Comparison of ENCODE assay signal across 12 cellular contexts in genomic region chr17:44905006-44906000, GRCh38. TPM values are rescaled to one million over a fixed set of nuclear protein-coding genes. Genes with fewer than 3 reads are reported as not detected.
DNase-seq lines count a peak whose midpoint lies in the region; ATAC-seq and TF ChIP-seq lines count a peak whose summit lies in the region.
"Had no signal": no experiment of that assay in that cellular context is flagged by ENCODE, and none has a peak within 500 bp of the region (broad histone marks: within the 10 kb centered on the region; RNA-seq: fewer than 3 reads in every experiment).

No MANE protein-coding gene starts in this region.

- H3K4me2 ChIP-seq in GM23338, result no peak overlapping the region

- WGBS in thyroid gland, 2 donors, result 84 to 88% methylated on average over 9 of the region's 9 CpGs
- WGBS in body of pancreas, 2 donors, result 58 to 69% methylated on average over 8 to 9 of the region's 9 CpGs
- 84 to 85% methylated on average over 4 to 9 of the region's 9 CpGs for WGBS in endodermal cell (ENCODE audit: insufficient coverage in 1 of 2, insufficient read length in 1 of 2), 2 experiments

- TF ChIP-seq CTCF in GM23338 (conservative IDR thresholded peaks at IDR 0.05; ENCODE audit: low read depth in 2 of 2) (no peak), glutamatergic neuron (IDR thresholded peaks at IDR 0.05; ENCODE audit: partially characterized antibody, unreplicated experiment) (no peak), osteocyte (IDR thresholded peaks at IDR 0.05) (no peak), thyroid gland (IDR thresholded peaks at IDR 0.05) (no peak), body of pancreas (IDR thresholded peaks at IDR 0.05) (no peak), endodermal cell (conservative IDR thresholded peaks at IDR 0.05) (no peak)

- H3K9me3 Mint-ChIP-seq in GM23338 (no peaks in the 10 kb centered on the region), glutamatergic neuron (ENCODE audit: unreplicated experiment) (peaks cover 5% of the 10 kb centered on the region), osteocyte (ENCODE audit: unreplicated experiment) (no peaks in the 10 kb centered on the region), endodermal cell (no peaks in the 10 kb centered on the region)
- H3K9me3 Mint-ChIP-seq: activated naive CD8-positive, alpha-beta T cell treated with anti-CD3 and anti-CD28 coated beads, Interleukin-2, amount 50 U/mL, for 24 hours had no signal

- H3K9ac ChIP-seq in endodermal cell (ENCODE audit: extremely low read depth, low read length, poor library complexity, severe bottlenecking), result no peak overlapping the region

- H3K36me3 Mint-ChIP-seq in GM23338 (ENCODE audit: low read depth) (no peaks in the 10 kb centered on the region), glutamatergic neuron (ENCODE audit: unreplicated experiment) (no peaks in the 10 kb centered on the region), osteocyte (ENCODE audit: unreplicated experiment) (no peaks in the 10 kb centered on the region), endodermal cell (ENCODE audit: low read depth) (peaks cover 6% of the 10 kb centered on the region)

- H3K4me3 Mint-ChIP-seq in GM23338, result no peak overlapping the region; the same call in 2 of the 3 replicates
- peak overlapping the region; percentile 1 for H3K4me3 Mint-ChIP-seq in glutamatergic neuron (ENCODE audit: unreplicated experiment)
- H3K4me3 Mint-ChIP-seq in osteocyte (ENCODE audit: unreplicated experiment), result no peak overlapping the region
- no peak overlapping the region for H3K4me3 Mint-ChIP-seq in endodermal cell
- H3K4me3 Mint-ChIP-seq: activated naive CD8-positive, alpha-beta T cell treated with anti-CD3 and anti-CD28 coated beads, Interleukin-2, amount 50 U/mL, for 24 hours had no signal

- no peaks in the 10 kb centered on the region for H4K20me1 ChIP-seq in GM23338 (replicated peaks; ENCODE audit: insufficient read depth)

- H3K9me2 ChIP-seq in GM23338 (ENCODE audit: insufficient read depth), result no peaks in the 10 kb centered on the region

- H3K27ac Mint-ChIP-seq in GM23338 (peak overlapping the region; percentile 80; the same call in 1 of the 2 replicates), glutamatergic neuron (ENCODE audit: unreplicated experiment) (peak overlapping the region; percentile 4), osteocyte (ENCODE audit: unreplicated experiment) (peak overlapping the region; percentile 75), endodermal cell (no peak overlapping the region)
- H3K27ac Mint-ChIP-seq: activated naive CD8-positive, alpha-beta T cell treated with anti-CD3 and anti-CD28 coated beads, Interleukin-2, amount 50 U/mL, for 24 hours had no signal

- H2AFZ ChIP-seq in GM23338, result no peak overlapping the region

- H3K36me3 ChIP-seq in GM23338 (ENCODE audit: insufficient read depth), result no peaks in the 10 kb centered on the region
- no peaks in the 10 kb centered on the region for H3K36me3 ChIP-seq in SJSA1
- H3K36me3 ChIP-seq in thyroid gland, result no peaks in the 10 kb centered on the region
- H3K36me3 ChIP-seq in body of pancreas (replicated peaks in 1 of 2; ENCODE audit: insufficient read depth in 1 of 2, low read depth in 2 of 2), result no peaks in the 10 kb centered on the region
- no peaks in the 10 kb centered on the region for H3K36me3 ChIP-seq in endodermal cell (ENCODE audit: control insufficient read depth, insufficient read depth, low read length)

- no peak overlapping the region for H3K4me3 ChIP-seq in GM23338
- H3K4me3 ChIP-seq in SJSA1, result no peak overlapping the region
- no peak overlapping the region for H3K4me3 ChIP-seq in thyroid gland (replicated peaks in 1 of 3)
- no peak overlapping the region for H3K4me3 ChIP-seq in body of pancreas
- H3K4me3 ChIP-seq in endodermal cell (ENCODE audit: low read length), result no peak overlapping the region

- H3F3A ChIP-seq in GM23338 (replicated peaks; ENCODE audit: low read depth), result no peaks in the 10 kb centered on the region

- H3K27ac ChIP-seq in GM23338 (ENCODE audit: low read depth) (no peak overlapping the region), SJSA1 (peak overlapping the region; percentile 95), thyroid gland (no peak overlapping the region), body of pancreas (no peak overlapping the region), endodermal cell (ENCODE audit: low read depth, low read length) (no peak overlapping the region)

- intact Hi-C loops in thyroid gland (cut with DNase I), result no loop called here
- intact Hi-C loops in body of pancreas (cut with DNase I), result no loop called here

- no peaks in the 10 kb centered on the region for H3K79me2 ChIP-seq in GM23338 (replicated peaks; ENCODE audit: insufficient read depth)

- H3K9me3 ChIP-seq in SJSA1 (replicated peaks) (no peaks in the 10 kb centered on the region), thyroid gland (no peaks in the 10 kb centered on the region), body of pancreas (no peaks in the 10 kb centered on the region), endodermal cell (ENCODE audit: control insufficient read depth, low read length) (no peaks in the 10 kb centered on the region)
- H3K9me3 ChIP-seq: Caco-2 had no signal

- H3K4me1 Mint-ChIP-seq in GM23338 (peaks cover 12% of the 10 kb centered on the region), glutamatergic neuron (ENCODE audit: low read depth, unreplicated experiment) (peaks cover 7% of the 10 kb centered on the region), osteocyte (ENCODE audit: unreplicated experiment) (peaks cover 56% of the 10 kb centered on the region), endodermal cell (no peaks in the 10 kb centered on the region)

- ATAC-seq in GM23338, result no peak
- no peak for ATAC-seq in body of pancreas
- ATAC-seq: activated naive CD8-positive, alpha-beta T cell treated with anti-CD3 and anti-CD28 coated beads, Interleukin-2, amount 50 U/mL, for 24 hours had no signal

- H3K4me1 ChIP-seq in GM23338 (ENCODE audit: insufficient read depth) (0 out of 2 replicates have a peak, but pooled peaks cover 2% of the 10 kb centered on the region), SJSA1 (replicated peaks) (peaks cover 73% of the 10 kb centered on the region), thyroid gland (peaks cover 15 to 24% of the 10 kb centered on the region in 2 donors), body of pancreas (peaks cover under 1% of the 10 kb centered on the region), endodermal cell (ENCODE audit: control insufficient read depth, insufficient read depth, low read length) (no peaks in the 10 kb centered on the region)

- no peak for DNase-seq in GM23338 (ENCODE audit: low spot score)
- no peak for DNase-seq in SJSA1 (ENCODE audit: low read depth in 1 of 2, low spot score in 2 of 2)
- DNase-seq in glutamatergic neuron, result no peak
- no peak for DNase-seq in osteocyte (ENCODE audit: extremely low spot score, unreplicated experiment)
- DNase-seq in thyroid gland, result no peak
- DNase-seq in body of pancreas, result no peak
- no peak for DNase-seq in endodermal cell
- DNase-seq: activated CD4-positive, CD25-positive, alpha-beta regulatory T cell; activated naive CD8-positive, alpha-beta T cell treated with anti-CD3 and anti-CD28 coated beads, Interleukin-2, amount 50 U/mL, for 24 hours; NCI-H2107 had no signal

- peaks cover 16% of the 10 kb centered on the region for H3K27me3 Mint-ChIP-seq in GM23338 (ENCODE audit: insufficient read depth, low read depth, poor library complexity)
- H3K27me3 Mint-ChIP-seq in glutamatergic neuron (ENCODE audit: unreplicated experiment), result peaks cover 12% of the 10 kb centered on the region
- H3K27me3 Mint-ChIP-seq in osteocyte (ENCODE audit: unreplicated experiment), result no peaks in the 10 kb centered on the region
- H3K27me3 Mint-ChIP-seq in endodermal cell (ENCODE audit: insufficient read depth), result peaks cover 11% of the 10 kb centered on the region

- no peak for TF ChIP-seq POLR2A in thyroid gland (IDR thresholded peaks at IDR 0.05)
- TF ChIP-seq POLR2A in body of pancreas (IDR thresholded peaks at IDR 0.05), result no peak

- no peaks in the 10 kb centered on the region for H3K27me3 ChIP-seq in GM23338 (ENCODE audit: insufficient read depth)
- no peaks in the 10 kb centered on the region for H3K27me3 ChIP-seq in SJSA1 (replicated peaks)
- no peaks in the 10 kb centered on the region for H3K27me3 ChIP-seq in thyroid gland
- H3K27me3 ChIP-seq in body of pancreas, result no peaks in the 10 kb centered on the region
- H3K27me3 ChIP-seq in endodermal cell (ENCODE audit: control insufficient read depth, insufficient read depth, low read length, poor library complexity, severe bottlenecking), result no peaks in the 10 kb centered on the region

RNA-seq across cellular contexts. Expression of gene EFTUD2, which starts 6.1 kb away (rescaled TPM):
- 196 and 203 TPM in 2 replicates for total RNA-seq in GM23338 (2014; rRNA removed; shearing (Covaris generic))
- 52.5 and 61.6 TPM in 2 replicates for polyA plus RNA-seq in GM23338 (2016; fragmentation: Nextera tagmentation; extraction: Ambion mirVana)
- 158 and 179 TPM in 2 replicates for total RNA-seq in SJSA1 (2014; rRNA removed; shearing (Covaris generic))
- 102 TPM for total RNA-seq in glutamatergic neuron (ENCODE audit: unreplicated experiment)
- 95.6 and 102 TPM in 2 replicates for total RNA-seq in osteocyte
- 100 to 1,000 TPM in 1 of 4 donors, 10 to 100 TPM in 3; 49.2 to 110 (median 75.1) TPM for total RNA-seq in thyroid gland
- total RNA-seq in body of pancreas, result 10 to 100 TPM; 31.6 to 49.8 TPM
- 100 to 1,000 TPM; 145 to 171 TPM for total RNA-seq in endodermal cell
- polyA plus RNA-seq in endodermal cell (2013, experiment 1 of 2), result 114 TPM
- 101 TPM for polyA plus RNA-seq in endodermal cell (2013, experiment 2 of 2)

RNA-seq across cellular contexts. Expression of gene GFAP, which starts 10.0 kb away (rescaled TPM):
- total RNA-seq in GM23338 (2014; rRNA removed; shearing (Covaris generic)), result 4.0 and 5.1 TPM in 2 replicates
- polyA plus RNA-seq in GM23338 (2016; fragmentation: Nextera tagmentation; extraction: Ambion mirVana), result 0.15 and 0.73 TPM in 2 replicates
- not detected in 2 replicates for total RNA-seq in SJSA1 (2014; rRNA removed; shearing (Covaris generic))
- total RNA-seq in glutamatergic neuron (ENCODE audit: unreplicated experiment), result not detected
- total RNA-seq in osteocyte, result not detected in 2 replicates
- total RNA-seq in thyroid gland, result 1 to 10 TPM in 2 of 4 donors, under 1 TPM in 1, not detected in 1; 0.33 to 2.3 (median 2.0) TPM
- total RNA-seq in body of pancreas, result 1 to 10 TPM; 2.0 to 7.0 TPM
- under 1 TPM in 1 of 2 donors, not detected in 1; 0.35 TPM for total RNA-seq in endodermal cell
- 0.11 TPM for polyA plus RNA-seq in endodermal cell (2013, experiment 1 of 2)
- 0.83 TPM for polyA plus RNA-seq in endodermal cell (2013, experiment 2 of 2)
- total RNA-seq: Caco-2, dermis microvascular lymphatic vessel endothelial cell had no signal

RNA-seq across cellular contexts. Expression of gene KIF18B, which starts 42.3 kb away (rescaled TPM):
- total RNA-seq in GM23338 (2014; rRNA removed; shearing (Covaris generic)), result 27.1 and 28.4 TPM in 2 replicates
- 13.5 and 14.1 TPM in 2 replicates for polyA plus RNA-seq in GM23338 (2016; fragmentation: Nextera tagmentation; extraction: Ambion mirVana)
- 7.8 and 14.0 TPM in 2 replicates for total RNA-seq in SJSA1 (2014; rRNA removed; shearing (Covaris generic))
- total RNA-seq in glutamatergic neuron (ENCODE audit: unreplicated experiment) (7.4 TPM), osteocyte (5.6 and 6.9 TPM in 2 replicates), thyroid gland (under 1 TPM in 3 of 4 donors, not detected in 1; 0.11 to 0.50 (median 0.34) TPM), body of pancreas (under 1 TPM in 1 of 2 donors, not detected in 1; 0.26 TPM), endodermal cell (10 to 100 TPM; 43.5 to 64.7 TPM)
- 45.3 TPM for polyA plus RNA-seq in endodermal cell (2013, experiment 1 of 2)
- 46.4 TPM for polyA plus RNA-seq in endodermal cell (2013, experiment 2 of 2)

RNA-seq across cellular contexts. Expression of gene HIGD1B, which starts 57.6 kb away (rescaled TPM):
- not detected in 2 replicates for total RNA-seq in GM23338 (2014; rRNA removed; shearing (Covaris generic))
- not detected in 2 replicates for polyA plus RNA-seq in GM23338 (2016; fragmentation: Nextera tagmentation; extraction: Ambion mirVana)
- total RNA-seq in SJSA1 (2014; rRNA removed; shearing (Covaris generic)), result not detected in 2 replicates
- total RNA-seq in glutamatergic neuron (ENCODE audit: unreplicated experiment), result 1.1 TPM
- total RNA-seq in osteocyte, result not detected in 2 replicates
- not detected for total RNA-seq in thyroid gland
- total RNA-seq in body of pancreas, result 1 to 10 TPM in 1 of 2 donors, not detected in 1; 9.6 TPM
- total RNA-seq in endodermal cell, result not detected
- polyA plus RNA-seq in endodermal cell (2013, experiment 1 of 2), result not detected
- polyA plus RNA-seq in endodermal cell (2013, experiment 2 of 2), result not detected
- total RNA-seq: Caco-2, dermis microvascular lymphatic vessel endothelial cell had no signal
